ENCODE assay signal across 21 cellular contexts in the genomic region with DNA sequence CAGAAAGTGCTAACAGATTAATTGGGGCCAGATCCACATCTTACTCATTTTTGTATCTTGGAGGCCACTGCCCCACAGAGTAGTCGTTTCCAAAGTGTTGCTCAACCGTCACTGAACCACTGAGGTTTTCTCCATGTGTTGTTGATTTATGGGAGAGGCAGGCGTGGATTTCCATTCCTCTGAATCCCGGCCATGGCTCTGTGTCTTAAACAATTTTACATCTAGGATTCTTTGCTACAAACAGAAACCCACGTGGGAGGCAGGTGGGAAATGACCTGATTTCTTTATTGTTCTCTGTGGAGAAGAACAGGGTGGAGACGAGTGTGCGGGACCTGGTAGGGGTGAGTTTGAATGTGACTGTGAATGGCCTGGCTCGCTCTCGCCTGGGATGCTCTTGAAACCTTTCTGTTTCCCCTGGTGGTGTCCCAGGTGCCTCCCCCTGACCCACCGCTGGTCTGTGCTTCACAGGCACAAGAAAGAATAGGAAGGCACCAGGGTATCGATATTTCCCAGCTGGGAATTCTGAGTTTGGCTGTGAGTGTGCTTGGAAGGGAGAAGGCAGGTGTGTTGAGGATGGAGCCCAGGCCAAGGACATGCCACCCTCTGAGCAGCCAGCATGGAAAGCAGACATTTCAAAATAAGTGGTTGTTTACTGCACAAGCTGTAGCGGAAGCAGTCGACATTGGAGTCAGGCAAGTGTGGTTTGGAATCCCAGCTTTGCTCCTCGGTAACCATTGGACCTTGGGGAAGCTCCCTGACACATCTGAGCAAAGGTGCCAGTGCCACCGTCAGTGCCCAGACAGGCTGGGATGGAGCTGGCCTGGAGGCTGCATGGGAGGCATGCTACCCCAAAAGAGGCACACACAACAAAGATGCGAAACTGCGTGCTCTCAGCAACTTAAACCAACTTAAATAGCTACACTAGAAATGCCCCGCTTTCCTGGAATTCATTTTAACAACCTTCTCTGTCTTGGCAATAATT. TPM values are rescaled to one million over a fixed set of nuclear protein-coding genes. Genes with fewer than 3 reads are reported as not detected.
DNase-seq lines count a peak whose midpoint lies in the region; ATAC-seq and TF ChIP-seq lines count a peak whose summit lies in the region.
"Had no signal": no experiment of that assay in that cellular context is flagged by ENCODE, and none has a peak within 500 bp of the region (broad histone marks: within the 10 kb centered on the region; RNA-seq: fewer than 3 reads in every experiment).

No MANE protein-coding gene starts in this region.

- H3K27me3 ChIP-seq in CD4-positive, CD25-positive, alpha-beta regulatory T cell (ENCODE audit: control insufficient read depth, insufficient read depth, low read length): no peaks in the 10 kb centered on the region
- H3K27me3 ChIP-seq in psoas muscle (ENCODE audit: insufficient read depth in 3 of 3, low read length in 2 of 3): no peaks in the 10 kb centered on the region
- H3K27me3 ChIP-seq: dorsolateral prefrontal cortex, esophagus muscularis mucosa, pancreas, SJCRH30 had no signal

- H3K9me3 Mint-ChIP-seq in CD4-positive, CD25-positive, alpha-beta regulatory T cell: no peaks in the 10 kb centered on the region
- H3K9me3 Mint-ChIP-seq: brain, H9 had no signal

- no peak for ATAC-seq in CD4-positive, CD25-positive, alpha-beta regulatory T cell (ENCODE audit: low read depth in 2 of 2)
- peak in 3 of 4 donors; percentile 20 to 35 (median 24) for ATAC-seq in psoas muscle
- ATAC-seq: left colon, pancreas had no signal

- no peaks in the 10 kb centered on the region for H3K27me3 Mint-ChIP-seq in CD4-positive, CD25-positive, alpha-beta regulatory T cell
- H3K27me3 Mint-ChIP-seq: brain had no signal

- no peak overlapping the region for H3K4me3 ChIP-seq in CD4-positive, CD25-positive, alpha-beta regulatory T cell (ENCODE audit: low read depth, low read length)
- no peak overlapping the region for H3K4me3 ChIP-seq in psoas muscle
- H3K4me3 ChIP-seq: dorsolateral prefrontal cortex, esophagus muscularis mucosa, pancreas, SJCRH30 had no signal

- H3K27ac ChIP-seq in CD4-positive, CD25-positive, alpha-beta regulatory T cell (ENCODE audit: insufficient read depth, low read length, poor library complexity, severe bottlenecking): no peak overlapping the region
- no peak overlapping the region for H3K27ac ChIP-seq in psoas muscle
- H3K27ac ChIP-seq: C4-2B, dorsolateral prefrontal cortex, esophagus muscularis mucosa, KMS-11, pancreas, SJCRH30 had no signal

- no peak for DNase-seq in CD4-positive, CD25-positive, alpha-beta regulatory T cell
- DNase-seq in RPMI7951 (ENCODE audit: low read depth) (peak; percentile 11), fibroblast of the conjunctiva (ENCODE audit: low read depth) (peak; percentile 80), psoas muscle (no peak), NCI-H524 (lab: John Stamatoyannopoulos, UW) (no peak), NCI-H2081 treated with DMSO at 0.1 percent for 48 hours (lab: John Stamatoyannopoulos, UW) (no peak), dermis blood vessel endothelial cell (no peak)
- DNase-seq: activated CD4-positive, CD25-positive, alpha-beta regulatory T cell; activated naive CD4-positive, alpha-beta T cell; DMS 273 treated with DMSO at 0.1 percent for 48 hours; H9; left colon; NCI-H1048; NCI-H526 treated with DMSO at 0.1 percent for 48 hours; pancreas; SJCRH30 had no signal

- WGBS in psoas muscle, 3 donors: 71 to 86% (median 76%) methylated on average over 18 of the region's 18 CpGs

- peaks cover 0 to 14% (median 9%) of the 10 kb centered on the region in 4 donors for H3K4me1 Mint-ChIP-seq in CD4-positive, CD25-positive, alpha-beta regulatory T cell
- H3K4me1 Mint-ChIP-seq: H9 had no signal

- H3K36me3 ChIP-seq in CD4-positive, CD25-positive, alpha-beta regulatory T cell (ENCODE audit: control insufficient read depth, insufficient read depth, low read length): peaks cover 86% of the 10 kb centered on the region
- H3K36me3 ChIP-seq in psoas muscle (ENCODE audit: insufficient read depth in 1 of 2, low read depth in 1 of 2): peaks cover 15 to 100% of the 10 kb centered on the region in 2 donors

- no peaks in the 10 kb centered on the region for H3K9me3 ChIP-seq in CD4-positive, CD25-positive, alpha-beta regulatory T cell (ENCODE audit: control insufficient read depth in 2 of 2, low read length in 2 of 2)
- H3K9me3 ChIP-seq in psoas muscle: no peaks in the 10 kb centered on the region
- H3K9me3 ChIP-seq: esophagus muscularis mucosa, pancreas, SJCRH30 had no signal

- intact Hi-C loops in psoas muscle (cut with DNase I): loop anchor here in 1 of 2 donors (1.0 kb wide), 1 partner anchor 16 kb away; no protein-coding TSS in a partner anchor

- H3K4me3 Mint-ChIP-seq in CD4-positive, CD25-positive, alpha-beta regulatory T cell: no peak overlapping the region
- H3K4me3 Mint-ChIP-seq: brain, H9 had no signal

- peak overlapping the region in 2 of 3 donors; percentile 3 to 80 for H3K27ac Mint-ChIP-seq in CD4-positive, CD25-positive, alpha-beta regulatory T cell
- H3K27ac Mint-ChIP-seq: brain had no signal

- no peaks in the 10 kb centered on the region for H3K4me1 ChIP-seq in CD4-positive, CD25-positive, alpha-beta regulatory T cell (ENCODE audit: control insufficient read depth, insufficient read depth, low read length, poor library complexity, severe bottlenecking)
- H3K4me1 ChIP-seq in psoas muscle: no peaks in the 10 kb centered on the region
- H3K4me1 ChIP-seq: esophagus muscularis mucosa, pancreas, SJCRH30 had no signal

- TF ChIP-seq CTCF in psoas muscle (IDR thresholded peaks at IDR 0.05): no peak

- H3K36me3 Mint-ChIP-seq in CD4-positive, CD25-positive, alpha-beta regulatory T cell: peaks cover 77% of the 10 kb centered on the region

RNA-seq across cellular contexts. Expression of a gene that starts 50.0 kb away (rescaled TPM):
- total RNA-seq in CD4-positive, CD25-positive, alpha-beta regulatory T cell: 94.9 TPM
- 10 to 100 TPM; 20.3 to 27.0 (median 24.4) TPM for polyA plus RNA-seq in CD4-positive, CD25-positive, alpha-beta regulatory T cell
- 22.6 and 25.0 TPM in 2 replicates for total RNA-seq in RPMI7951 (2014; rRNA removed; shearing (Covaris generic))
- total RNA-seq in psoas muscle (100 to 1,000 TPM; 109 to 382 (median 250) TPM), dermis blood vessel endothelial cell (24.0 and 36.3 TPM in 2 replicates)
- polyA plus RNA-seq in psoas muscle: 100 to 1,000 TPM in 2 of 3 donors, 10 to 100 TPM in 1; 82.0 to 291 (median 146) TPM

Comparison
In these comparisons a context has a peak if more than half of its experiments do, and no peak if none do; other contexts are left out.
1. ATAC-seq: peak in psoas muscle (3 of 4); none in CD4-positive, CD25-positive, alpha-beta regulatory T cell (0 of 2).
2. DNase-seq: peak in RPMI7951 (single experiment) and fibroblast of the conjunctiva (single experiment); none in CD4-positive, CD25-positive, alpha-beta regulatory T cell (0 of 3), psoas muscle (0 of 2), NCI-H524 (0 of 2), NCI-H2081 treated with DMSO at 0.1 percent for 48 hours (single experiment) and dermis blood vessel endothelial cell (single experiment).